In the genomic region with DNA sequence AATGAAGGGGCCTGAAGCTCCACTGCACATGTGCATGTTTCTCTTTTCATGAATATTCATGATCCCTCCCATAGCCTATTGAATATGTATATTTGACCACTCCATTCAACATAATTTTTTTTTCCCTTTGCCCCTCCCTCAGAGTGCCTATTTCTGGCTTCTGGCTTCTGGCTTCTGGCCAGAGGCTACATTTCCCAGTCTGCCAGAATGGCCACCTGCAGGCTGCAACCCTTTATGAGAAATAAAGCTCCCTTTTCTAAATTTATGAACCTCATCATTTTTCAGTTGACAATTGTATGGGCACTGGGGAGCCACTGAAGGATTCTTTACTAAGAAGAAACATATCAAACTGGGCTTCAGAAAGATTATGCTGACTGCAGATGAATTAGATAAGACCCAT, we compare ENCODE assay signal across 14 cellular contexts.
DNase-seq lines count a peak whose midpoint lies in the region; ATAC-seq and TF ChIP-seq lines count a peak whose summit lies in the region.
"Had no signal": no experiment of that assay in that cellular context is flagged by ENCODE, and none has a peak within 500 bp of the region (broad histone marks: within the 10 kb centered on the region; RNA-seq: fewer than 3 reads in every experiment).

No MANE protein-coding gene starts in this region.

- no peak overlapping the region for H3K4me2 ChIP-seq in Karpas-422 (ENCODE audit: low read depth, low read length, poor library complexity, severe bottlenecking)

- H3K4me1 ChIP-seq in left ventricle myocardium inferior (peaks cover 26% of the 10 kb centered on the region), heart left ventricle (peaks cover 0 to 13% (median 5%) of the 10 kb centered on the region in 12 donors), Karpas-422 (ENCODE audit: low read length) (no peaks in the 10 kb centered on the region)

- H3K9me3 ChIP-seq in left ventricle myocardium inferior (replicated peaks) (no peaks in the 10 kb centered on the region), heart left ventricle (no peaks in the 10 kb centered on the region), Karpas-422 (ENCODE audit: low read length) (no peaks in the 10 kb centered on the region)

- ATAC-seq in heart left ventricle = no peak
- ATAC-seq in HG03175 (IDR thresholded peaks at IDR 0.05; ENCODE audit: unreplicated experiment) = no peak
- no peak for ATAC-seq in GM21825 (IDR thresholded peaks at IDR 0.05; ENCODE audit: unreplicated experiment)

- TF ChIP-seq POLR2A in heart left ventricle (IDR thresholded peaks at IDR 0.05) = no peak

- no peak overlapping the region for H3K4me3 ChIP-seq in left ventricle myocardium inferior
- no peak overlapping the region for H3K4me3 ChIP-seq in heart left ventricle
- H3K4me3 ChIP-seq in Karpas-422 (ENCODE audit: low read length) = no peak overlapping the region
- H3K4me3 ChIP-seq: SK-N-MC had no signal

- H2AFZ ChIP-seq in Karpas-422 (ENCODE audit: low read length) = no peak overlapping the region

- no peaks in the 10 kb centered on the region for H3K79me2 ChIP-seq in Karpas-422 (ENCODE audit: low read length)

- H3K27ac ChIP-seq in left ventricle myocardium inferior (replicated peaks) (no peak overlapping the region), heart left ventricle (no peak overlapping the region), Karpas-422 (ENCODE audit: low read length) (no peak overlapping the region)
- H3K27ac ChIP-seq: 22Rv1, SK-N-MC had no signal

- peak; percentile 17 for TF ChIP-seq CTCF in left ventricle myocardium inferior (IDR thresholded peaks at IDR 0.05; ENCODE audit: borderline replicate concordance)
- TF ChIP-seq CTCF in heart left ventricle (IDR thresholded peaks at IDR 0.05) = no peak

- no peaks in the 10 kb centered on the region for H3K27me3 ChIP-seq in left ventricle myocardium inferior (ENCODE audit: low read depth)
- H3K27me3 ChIP-seq in heart left ventricle = no peaks in the 10 kb centered on the region
- H3K27me3 ChIP-seq in Karpas-422 (ENCODE audit: low read length) = no peaks in the 10 kb centered on the region

- H3K36me3 ChIP-seq in left ventricle myocardium inferior (no peaks in the 10 kb centered on the region), heart left ventricle (no peaks in the 10 kb centered on the region), Karpas-422 (ENCODE audit: insufficient read depth, low read length) (no peaks in the 10 kb centered on the region)

- no peaks in the 10 kb centered on the region for H4K20me1 ChIP-seq in Karpas-422 (ENCODE audit: insufficient read depth, low read depth, low read length)

- no peaks in the 10 kb centered on the region for H3K9me2 ChIP-seq in Karpas-422 (replicated peaks; ENCODE audit: insufficient read depth, low read length)

- intact Hi-C loops in left ventricle myocardium inferior (cut with micrococcal nuclease) (no loop called here), heart left ventricle (cut with DNase I) (no loop called here)

- no peak overlapping the region for H3K9ac ChIP-seq in Karpas-422 (ENCODE audit: low read length)

- DNase-seq in DMS 273 (lab: John Stamatoyannopoulos, UW; ENCODE audit: unreplicated experiment) (peak; percentile 58), DMS 273 treated with DMSO at 0.1 percent for 48 hours (lab: John Stamatoyannopoulos, UW) (no peak), left ventricle myocardium inferior (no peak), heart left ventricle (no peak), NCI-H69 (lab: John Stamatoyannopoulos, UW) (peak; percentile 74), Karpas-422 (no peak)
- DNase-seq: GOT3, NCI-H524 treated with DMSO at 0.1 percent for 48 hours, T-cell, T1000 had no signal

Comparison
In these comparisons a context has a peak if more than half of its experiments do, and no peak if none do; other contexts are left out.
1. DNase-seq: peak in DMS 273 (single experiment) and NCI-H69 (single experiment); none in DMS 273 treated with DMSO at 0.1 percent for 48 hours (single experiment), left ventricle myocardium inferior (single experiment), heart left ventricle (0 of 5) and Karpas-422 (single experiment).